ENCODE assay signal across 24 cellular contexts in genomic region chr1:183129921-183130675, GRCh38. TPM values are rescaled to one million over a fixed set of nuclear protein-coding genes. Genes with fewer than 3 reads are reported as not detected.
DNase-seq lines count a peak whose midpoint lies in the region; ATAC-seq and TF ChIP-seq lines count a peak whose summit lies in the region.
"Had no signal": no experiment of that assay in that cellular context is flagged by ENCODE, and none has a peak within 500 bp of the region (broad histone marks: within the 10 kb centered on the region; RNA-seq: fewer than 3 reads in every experiment).

No MANE protein-coding gene starts in this region.

- TF ChIP-seq POLR2A in sigmoid colon (IDR thresholded peaks at IDR 0.05): no peak

- H3K4me3 ChIP-seq in AG10803 (ENCODE audit: low read length) (no peak overlapping the region), sigmoid colon (no peak overlapping the region), A673 (ENCODE audit: low read depth, low read length, poor library complexity, severe bottlenecking) (no peak overlapping the region)
- H3K4me3 ChIP-seq: coronary artery, heart right ventricle, pancreas, SJCRH30, uterus had no signal

- no peaks in the 10 kb centered on the region for H3K9me3 ChIP-seq in sigmoid colon
- no peaks in the 10 kb centered on the region for H3K9me3 ChIP-seq in A673 (ENCODE audit: low read depth, low read length, poor library complexity, severe bottlenecking)
- H3K9me3 ChIP-seq: heart right ventricle, pancreas, SJCRH30, uterus had no signal

- H3K27ac ChIP-seq in sigmoid colon (peak overlapping the region; percentile 32 to 56 (median 42)), A673 (ENCODE audit: low read depth, low read length, poor library complexity, severe bottlenecking) (no peak overlapping the region)
- H3K27ac ChIP-seq: coronary artery, KMS-11, pancreas, SJCRH30, uterus had no signal

- H3K36me3 ChIP-seq in sigmoid colon: peaks cover 26 to 98% (median 69%) of the 10 kb centered on the region in 4 donors
- H3K36me3 ChIP-seq in A673 (ENCODE audit: insufficient read depth, low read length, poor library complexity, severe bottlenecking): peaks cover 75% of the 10 kb centered on the region
- H3K36me3 ChIP-seq: uterus had no signal

- ATAC-seq in HG02571 (IDR thresholded peaks at IDR 0.05; ENCODE audit: unreplicated experiment) (no peak), HG02610 (IDR thresholded peaks at IDR 0.05; ENCODE audit: unreplicated experiment) (no peak)
- ATAC-seq: activated CD8-positive, alpha-beta T cell treated with anti-CD3 and anti-CD28 coated beads, Interleukin-2, amount 10 ng/mL, durations not matched to agents 7 days and 5 days; Panc1; T-cell had no signal

- TF ChIP-seq CTCF in AG10803 (conservative IDR thresholded peaks at IDR 0.05; ENCODE audit: low read length) (no peak), sigmoid colon (IDR thresholded peaks at IDR 0.05) (no peak), A673 (conservative IDR thresholded peaks at IDR 0.05; ENCODE audit: low read depth, low read length) (no peak)

- TF ChIP-seq EP300 in sigmoid colon (IDR thresholded peaks at IDR 0.05): peak in 1 of 4 donors; percentile 11

- no peaks in the 10 kb centered on the region for H3K27me3 ChIP-seq in sigmoid colon
- H3K27me3 ChIP-seq in A673 (replicated peaks; ENCODE audit: insufficient read depth, low read depth, low read length, poor library complexity): no peaks in the 10 kb centered on the region
- H3K27me3 ChIP-seq: heart right ventricle, pancreas, SJCRH30, uterus had no signal

- peaks cover 0 to 14% (median 5%) of the 10 kb centered on the region in 4 donors for H3K4me1 ChIP-seq in sigmoid colon
- H3K4me1 ChIP-seq in A673 (ENCODE audit: insufficient read depth, low read length, poor library complexity, severe bottlenecking): peaks cover 14% of the 10 kb centered on the region
- H3K4me1 ChIP-seq: pancreas, SJCRH30, uterus had no signal

- CTCF ChIA-PET in A673 (lab: Charles Lee): no interaction called here

- 83 to 89% methylated on average over 15 of the region's 15 CpGs for WGBS in sigmoid colon, 2 donors

- intact Hi-C loops in sigmoid colon (cut with DNase I) (no loop called here), A673 (cut with micrococcal nuclease; ENCODE audit: unreplicated experiment) (no loop called here)

- POLR2A ChIA-PET in A673 (lab: Charles Lee; ENCODE audit: low non-redundant PET): no interaction called here

- no TSS peak for BruUV-seq in A673 (replicated peaks; lab: Mats Ljungman, UMichigan)

- peak; percentile 91 for DNase-seq in AG10803 (ENCODE audit: low read depth)
- DNase-seq in NCI-H446 (lab: John Stamatoyannopoulos, UW): peak; percentile 64 to 85
- peak; percentile 98 for DNase-seq in fibroblast of gingiva (ENCODE audit: low read depth)
- peak; percentile 83 for DNase-seq in sigmoid colon
- DNase-seq in A673 (ENCODE audit: low spot score): no peak
- no peak for DNase-seq in islet precursor cell
- DNase-seq: activated CD4-positive, CD25-positive, alpha-beta regulatory T cell treated with anti-CD3 and anti-CD28 coated beads, Interleukin-2, amount 50 U/mL, for 72 hours; activated CD8-positive, alpha-beta T cell treated with anti-CD3 and anti-CD28 coated beads, Interleukin-2, amount 10 ng/mL, durations not matched to agents 7 days and 5 days; activated T-cell treated with anti-CD3 and anti-CD28 coated beads, Interleukin-2, amount 50 U/mL, for 24 hours; CD4-positive, CD25-positive, alpha-beta regulatory T cell; EL; heart right ventricle; NCI-H1436; NCI-H510A treated with DMSO at 0.1 percent for 48 hours; NK-92 treated with Interleukin-12 subunit alpha and Interleukin-12 subunit beta, amount 100 ng/mL, for 24 hours; pancreas; SJCRH30; T-cell; uterus had no signal

RNA-seq across cellular contexts. Expression of gene LAMC2, which starts 56.0 kb away (rescaled TPM):
- total RNA-seq in sigmoid colon (1 to 10 TPM; 2.6 to 5.0 (median 3.7) TPM), A673 (2021) (0.11 and 0.26 TPM in 2 replicates)
- 10 to 100 TPM in 1 of 3 donors, 1 to 10 TPM in 2; 4.2 to 24.0 (median 4.8) TPM for polyA plus RNA-seq in sigmoid colon
- total RNA-seq: activated CD8-positive, alpha-beta T cell treated with anti-CD3 and anti-CD28 coated beads, Interleukin-2, amount 10 ng/mL, durations not matched to agents 7 days and 5 days; CD4-positive, CD25-positive, alpha-beta regulatory T cell had no signal
- polyA plus RNA-seq: CD4-positive, CD25-positive, alpha-beta regulatory T cell had no signal

Comparison
In these comparisons a context has a peak if more than half of its experiments do, and no peak if none do; other contexts are left out.
1. DNase-seq: peak in AG10803 (single experiment), NCI-H446 (2 of 2), fibroblast of gingiva (single experiment) and sigmoid colon (single experiment); none in A673 (single experiment) and islet precursor cell (single experiment).